In genomic region chr22:38069372-38070249, GRCh38 we compare ENCODE assay signal across 8 cellular contexts. TPM values are rescaled to one million over a fixed set of nuclear protein-coding genes. Genes with fewer than 3 reads are reported as not detected.
DNase-seq lines count a peak whose midpoint lies in the region; ATAC-seq and TF ChIP-seq lines count a peak whose summit lies in the region.

No MANE protein-coding gene starts in this region.

- TF ChIP-seq POLR2A in NB4 (IDR thresholded peaks at IDR 0.05; ENCODE audit: extremely low read depth, insufficient read length) = no peak

- DNase-seq in ACHN = peak; percentile 10
- peak; percentile 47 for DNase-seq in NB4 (ENCODE audit: low read depth)
- no peak for DNase-seq in chondrocyte (ENCODE audit: low spot score)
- DNase-seq in middle frontal gyrus (ENCODE audit: extremely low spot score, low spot score) = peak; percentile 83
- no peak for DNase-seq in RKO (ENCODE audit: low spot score)
- no peak for DNase-seq in activated naive CD4-positive, alpha-beta T cell treated with Interleukin-2 at 50 U/mL for 16 hours

- no peak overlapping the region for H3K4me3 ChIP-seq in NB4 (ENCODE audit: low read depth, low read length)

- H3K4me3 Mint-ChIP-seq in chondrocyte (ENCODE audit: unreplicated experiment) = peak overlapping the region; percentile 51

- in situ Hi-C loops in ACHN (cut with HindIII; ENCODE audit: low pct_ligation_motif_present, low pct_unique_long_range_greater_than_20kb, low sequenced_read_pairs) = no loop called here

- H3K27ac Mint-ChIP-seq in chondrocyte (ENCODE audit: unreplicated experiment) = peak overlapping the region; percentile 97

- H3K9me3 Mint-ChIP-seq in chondrocyte (ENCODE audit: low read depth) = no peaks in the 10 kb centered on the region

- peaks cover 14% of the 10 kb centered on the region for H3K36me3 Mint-ChIP-seq in chondrocyte (ENCODE audit: low read depth)

- H3K4me1 Mint-ChIP-seq in chondrocyte (ENCODE audit: low read depth) = peaks cover 24% of the 10 kb centered on the region

- ATAC-seq in HG03432 (IDR thresholded peaks at IDR 0.05; ENCODE audit: unreplicated experiment) = no peak
- no peak for ATAC-seq in HG02610 (IDR thresholded peaks at IDR 0.05; ENCODE audit: unreplicated experiment)

- peak; percentile 33 for TF ChIP-seq CTCF in NB4 (IDR thresholded peaks at IDR 0.05; ENCODE audit: low read depth, low read length)
- TF ChIP-seq CTCF in chondrocyte (IDR thresholded peaks at IDR 0.05) = peak; percentile 99

- H3K27me3 Mint-ChIP-seq in chondrocyte (ENCODE audit: low read depth) = no peaks in the 10 kb centered on the region

RNA-seq across cellular contexts. Expression of gene PICK1, which starts 12.4 kb away (rescaled TPM):
- 13.5 to 22.6 TPM (median 19.1 TPM) in 3 replicates for total RNA-seq in chondrocyte

RNA-seq across cellular contexts. Expression of gene SLC16A8, which starts 14.4 kb away (rescaled TPM):
- total RNA-seq in chondrocyte = 0.50 TPM in 1 of 3 replicates, not detected in the others

RNA-seq across cellular contexts. Expression of gene BAIAP2L2, which starts 40.9 kb away (rescaled TPM):
- 0.21 to 0.42 TPM in 2 of 3 replicates, not detected in the other for total RNA-seq in chondrocyte

Comparison
In these comparisons a context has a peak if more than half of its experiments do, and no peak if none do; other contexts are left out.
1. DNase-seq: peak in ACHN (single experiment), NB4 (single experiment) and middle frontal gyrus (single experiment); none in chondrocyte (single experiment), RKO (single experiment) and activated naive CD4-positive, alpha-beta T cell treated with Interleukin-2 at 50 U/mL for 16 hours (single experiment).